In genomic region chr14:99321236-99321925, GRCh38 we compare ENCODE assay signal across 1 cellular context.
TF ChIP-seq lines count a peak whose summit lies in the region.

No MANE protein-coding gene starts in this region.

TF ChIP-seq in A549, 52 proteins besides CTCF, POLR2A, EP300 and RAD21 (continued from another document):
- TF ChIP-seq, protein P1, sequence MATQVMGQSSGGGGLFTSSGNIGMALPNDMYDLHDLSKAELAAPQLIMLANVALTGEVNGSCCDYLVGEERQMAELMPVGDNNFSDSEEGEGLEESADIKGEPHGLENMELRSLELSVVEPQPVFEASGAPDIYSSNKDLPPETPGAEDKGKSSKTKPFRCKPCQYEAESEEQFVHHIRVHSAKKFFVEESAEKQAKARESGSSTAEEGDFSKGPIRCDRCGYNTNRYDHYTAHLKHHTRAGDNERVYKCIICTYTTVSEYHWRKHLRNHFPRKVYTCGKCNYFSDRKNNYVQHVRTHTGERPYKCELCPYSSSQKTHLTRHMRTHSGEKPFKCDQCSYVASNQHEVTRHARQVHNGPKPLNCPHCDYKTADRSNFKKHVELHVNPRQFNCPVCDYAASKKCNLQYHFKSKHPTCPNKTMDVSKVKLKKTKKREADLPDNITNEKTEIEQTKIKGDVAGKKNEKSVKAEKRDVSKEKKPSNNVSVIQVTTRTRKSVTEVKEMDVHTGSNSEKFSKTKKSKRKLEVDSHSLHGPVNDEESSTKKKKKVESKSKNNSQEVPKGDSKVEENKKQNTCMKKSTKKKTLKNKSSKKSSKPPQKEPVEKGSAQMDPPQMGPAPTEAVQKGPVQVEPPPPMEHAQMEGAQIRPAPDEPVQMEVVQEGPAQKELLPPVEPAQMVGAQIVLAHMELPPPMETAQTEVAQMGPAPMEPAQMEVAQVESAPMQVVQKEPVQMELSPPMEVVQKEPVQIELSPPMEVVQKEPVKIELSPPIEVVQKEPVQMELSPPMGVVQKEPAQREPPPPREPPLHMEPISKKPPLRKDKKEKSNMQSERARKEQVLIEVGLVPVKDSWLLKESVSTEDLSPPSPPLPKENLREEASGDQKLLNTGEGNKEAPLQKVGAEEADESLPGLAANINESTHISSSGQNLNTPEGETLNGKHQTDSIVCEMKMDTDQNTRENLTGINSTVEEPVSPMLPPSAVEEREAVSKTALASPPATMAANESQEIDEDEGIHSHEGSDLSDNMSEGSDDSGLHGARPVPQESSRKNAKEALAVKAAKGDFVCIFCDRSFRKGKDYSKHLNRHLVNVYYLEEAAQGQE (IDR thresholded peaks at IDR 0.05), result no peak
- TF ChIP-seq MAX (IDR thresholded peaks at IDR 0.05) (no peak), KDM5A (IDR thresholded peaks at IDR 0.05) (no peak), RCOR1 (IDR thresholded peaks at IDR 0.05; ENCODE audit: low read depth, low read length) (no peak), CHD4 (IDR thresholded peaks at IDR 0.05; ENCODE audit: borderline replicate concordance) (no peak), EHF (CRISPR knock-in tag; IDR thresholded peaks at IDR 0.05) (no peak), FOSL2 (IDR thresholded peaks at IDR 0.05) (no peak), FOSL2 (CRISPR knock-in tag; IDR thresholded peaks at IDR 0.05) (no peak), GATA3 (IDR thresholded peaks at IDR 0.05; ENCODE audit: borderline replicate concordance) (no peak), HES2 (IDR thresholded peaks at IDR 0.05) (no peak)
